ENCODE assay signal across 12 cellular contexts in genomic region chr16:2692948-2693651, GRCh38. TPM values are rescaled to one million over a fixed set of nuclear protein-coding genes. Genes with fewer than 3 reads are reported as not detected.
DNase-seq lines count a peak whose midpoint lies in the region; ATAC-seq and TF ChIP-seq lines count a peak whose summit lies in the region.
"Had no signal": no experiment of that assay in that cellular context is flagged by ENCODE, and none has a peak within 500 bp of the region (broad histone marks: within the 10 kb centered on the region; RNA-seq: fewer than 3 reads in every experiment).

No MANE protein-coding gene starts in this region.

- WGBS in mesendoderm (ENCODE audit: extremely low coverage, insufficient coverage, low lambda C conversion rate) = no CpG with 5 or more reads among the region's 24 CpGs
- 92 to 94% methylated on average over 6 to 15 of the region's 24 CpGs for WGBS in thyroid gland, 2 donors

- H3K4ac ChIP-seq in mesendoderm (ENCODE audit: low read depth, low read length) = no peak overlapping the region

- no peak for ATAC-seq in GM18873 (IDR thresholded peaks at IDR 0.05; ENCODE audit: low FRiP score, unreplicated experiment)

- no peak overlapping the region for H3K18ac ChIP-seq in mesendoderm (ENCODE audit: low read length)

- no peak for TF ChIP-seq CTCF in epithelial cell of proximal tubule (conservative IDR thresholded peaks at IDR 0.05; ENCODE audit: low read depth, low read length)
- no peak for TF ChIP-seq CTCF in thyroid gland (IDR thresholded peaks at IDR 0.05)

- H2AK5ac ChIP-seq in mesendoderm (ENCODE audit: low read length) = no peak overlapping the region

- no peak overlapping the region for H4K8ac ChIP-seq in mesendoderm (ENCODE audit: low read depth, low read length)

- peak overlapping the region; percentile 50 for H3K56ac ChIP-seq in mesendoderm (ENCODE audit: low read length)

- no peak overlapping the region for H4K5ac ChIP-seq in mesendoderm (ENCODE audit: low read length)

- DNase-seq in DMS 273 (lab: John Stamatoyannopoulos, UW; ENCODE audit: unreplicated experiment) = peak; percentile 47
- DNase-seq in DMS 273 treated with DMSO at 0.1 percent for 48 hours (lab: John Stamatoyannopoulos, UW) = no peak
- DNase-seq in epithelial cell of proximal tubule (ENCODE audit: low read depth) = peak; percentile 36
- peak; percentile 45 for DNase-seq in mesendoderm
- no peak for DNase-seq in thyroid gland
- DNase-seq in DMS53 (lab: John Stamatoyannopoulos, UW) = no peak
- DNase-seq in activated CD4-positive, alpha-beta T cell treated with anti-CD3 and anti-CD28 coated beads, Interleukin-2, amount 50 U/mL, for 48 hours = no peak
- DNase-seq: activated CD4-positive, alpha-beta T cell treated with anti-CD3 and anti-CD28 coated beads for 1 hour; NCI-H774 had no signal

- no peaks in the 10 kb centered on the region for H3K36me3 ChIP-seq in mesendoderm (ENCODE audit: control insufficient read depth, insufficient read depth, low read length)
- peaks cover 10 to 12% of the 10 kb centered on the region in 2 donors for H3K36me3 ChIP-seq in thyroid gland
- H3K36me3 ChIP-seq: cardiac muscle cell had no signal

- no peak overlapping the region for H2BK15ac ChIP-seq in mesendoderm (replicated peaks; ENCODE audit: low read depth)

- no peaks in the 10 kb centered on the region for H3K9me3 ChIP-seq in thyroid gland

- H3K27me3 ChIP-seq in mesendoderm (ENCODE audit: insufficient read depth, low read length, poor library complexity) (no peaks in the 10 kb centered on the region), thyroid gland (no peaks in the 10 kb centered on the region)
- H3K27me3 ChIP-seq: cardiac muscle cell had no signal

- intact Hi-C loops in thyroid gland (cut with DNase I) = no loop called here

- no peak overlapping the region for H2BK5ac ChIP-seq in mesendoderm (ENCODE audit: low read length)

- no peaks in the 10 kb centered on the region for H3K4me1 ChIP-seq in mesendoderm (ENCODE audit: control insufficient read depth, low read depth, low read length)
- H3K4me1 ChIP-seq in thyroid gland = peaks cover 24 to 31% of the 10 kb centered on the region in 2 donors

- no peak overlapping the region for H3K23ac ChIP-seq in mesendoderm (ENCODE audit: low read length)

- no peak for TF ChIP-seq POLR2A in thyroid gland (IDR thresholded peaks at IDR 0.05)

- no peak overlapping the region for H2BK120ac ChIP-seq in mesendoderm (ENCODE audit: low read depth, low read length)

- peaks cover 16% of the 10 kb centered on the region for H3K79me2 ChIP-seq in mesendoderm (ENCODE audit: control insufficient read depth, insufficient read depth, low read length)

- H3K9ac ChIP-seq in mesendoderm (ENCODE audit: low read length) = peak overlapping the region; percentile 24

- no peak overlapping the region for H3K27ac ChIP-seq in mesendoderm (ENCODE audit: low read depth, low read length)
- H3K27ac ChIP-seq in thyroid gland = peak overlapping the region in 2 of 3 donors; percentile 58 to 82
- H3K27ac ChIP-seq: 22Rv1 had no signal

- peak overlapping the region; percentile 3 for H3K4me3 ChIP-seq in epithelial cell of proximal tubule (ENCODE audit: low read depth, low read length)
- no peak overlapping the region for H3K4me3 ChIP-seq in mesendoderm (ENCODE audit: low read length)
- H3K4me3 ChIP-seq in thyroid gland (replicated peaks in 1 of 3) = no peak overlapping the region
- H3K4me3 ChIP-seq: cardiac muscle cell had no signal

- no peak overlapping the region for H3K4me2 ChIP-seq in mesendoderm (ENCODE audit: low read length)

- peaks cover 13% of the 10 kb centered on the region for H3K79me1 ChIP-seq in mesendoderm (ENCODE audit: low read length)

RNA-seq across cellular contexts. Expression of gene KCTD5, which starts 10.8 kb away (rescaled TPM):
- total RNA-seq in epithelial cell of proximal tubule = 45.1 and 51.4 TPM in 2 replicates
- 41.6 TPM for polyA plus RNA-seq in mesendoderm (2013, experiment 1 of 2)
- 38.7 TPM for polyA plus RNA-seq in mesendoderm (2013, experiment 2 of 2)
- 10 to 100 TPM in 3 of 4 donors, 1 to 10 TPM in 1; 8.6 to 23.3 (median 15.1) TPM for total RNA-seq in thyroid gland

RNA-seq across cellular contexts. Expression of gene PRSS27, which starts 26.9 kb away (rescaled TPM):
- total RNA-seq in epithelial cell of proximal tubule = 0.29 and 0.92 TPM in 2 replicates
- 0.97 TPM for polyA plus RNA-seq in mesendoderm (2013, experiment 1 of 2)
- 1.0 TPM for polyA plus RNA-seq in mesendoderm (2013, experiment 2 of 2)
- 1 to 10 TPM in 3 of 4 donors, not detected in 1; 1.1 to 1.5 (median 1.1) TPM for total RNA-seq in thyroid gland

RNA-seq across cellular contexts. Expression of gene SRRM2, which starts 59.3 kb away (rescaled TPM):
- total RNA-seq in epithelial cell of proximal tubule (82.6 and 91.6 TPM in 2 replicates), thyroid gland (100 to 1,000 TPM; 262 to 378 (median 312) TPM)
- 539 TPM for polyA plus RNA-seq in mesendoderm (2013, experiment 1 of 2)
- 505 TPM for polyA plus RNA-seq in mesendoderm (2013, experiment 2 of 2)

Comparison
In these comparisons a context has a peak if more than half of its experiments do, and no peak if none do; other contexts are left out.
1. DNase-seq: peak in DMS 273 (single experiment), epithelial cell of proximal tubule (single experiment) and mesendoderm (single experiment); none in DMS 273 treated with DMSO at 0.1 percent for 48 hours (single experiment), thyroid gland (0 of 2), DMS53 (single experiment) and activated CD4-positive, alpha-beta T cell treated with anti-CD3 and anti-CD28 coated beads, Interleukin-2, amount 50 U/mL, for 48 hours (0 of 2).